3 cellular contexts compared by ENCODE assay signal in genomic region chr3:10836676-10837075, GRCh38.
A peak's percentile ranks its signal among the peaks of the same experiment; 100 is the strongest.
TF ChIP-seq lines count a peak whose summit lies in the region.

No MANE protein-coding gene starts in this region.

TF ChIP-seq in HepG2, 621 proteins besides CTCF, POLR2A, EP300 and RAD21:
- no peak for TF ChIP-seq ZNF777 (CRISPR knock-in tag; IDR thresholded peaks at IDR 0.05)
- TF ChIP-seq, protein P1, sequence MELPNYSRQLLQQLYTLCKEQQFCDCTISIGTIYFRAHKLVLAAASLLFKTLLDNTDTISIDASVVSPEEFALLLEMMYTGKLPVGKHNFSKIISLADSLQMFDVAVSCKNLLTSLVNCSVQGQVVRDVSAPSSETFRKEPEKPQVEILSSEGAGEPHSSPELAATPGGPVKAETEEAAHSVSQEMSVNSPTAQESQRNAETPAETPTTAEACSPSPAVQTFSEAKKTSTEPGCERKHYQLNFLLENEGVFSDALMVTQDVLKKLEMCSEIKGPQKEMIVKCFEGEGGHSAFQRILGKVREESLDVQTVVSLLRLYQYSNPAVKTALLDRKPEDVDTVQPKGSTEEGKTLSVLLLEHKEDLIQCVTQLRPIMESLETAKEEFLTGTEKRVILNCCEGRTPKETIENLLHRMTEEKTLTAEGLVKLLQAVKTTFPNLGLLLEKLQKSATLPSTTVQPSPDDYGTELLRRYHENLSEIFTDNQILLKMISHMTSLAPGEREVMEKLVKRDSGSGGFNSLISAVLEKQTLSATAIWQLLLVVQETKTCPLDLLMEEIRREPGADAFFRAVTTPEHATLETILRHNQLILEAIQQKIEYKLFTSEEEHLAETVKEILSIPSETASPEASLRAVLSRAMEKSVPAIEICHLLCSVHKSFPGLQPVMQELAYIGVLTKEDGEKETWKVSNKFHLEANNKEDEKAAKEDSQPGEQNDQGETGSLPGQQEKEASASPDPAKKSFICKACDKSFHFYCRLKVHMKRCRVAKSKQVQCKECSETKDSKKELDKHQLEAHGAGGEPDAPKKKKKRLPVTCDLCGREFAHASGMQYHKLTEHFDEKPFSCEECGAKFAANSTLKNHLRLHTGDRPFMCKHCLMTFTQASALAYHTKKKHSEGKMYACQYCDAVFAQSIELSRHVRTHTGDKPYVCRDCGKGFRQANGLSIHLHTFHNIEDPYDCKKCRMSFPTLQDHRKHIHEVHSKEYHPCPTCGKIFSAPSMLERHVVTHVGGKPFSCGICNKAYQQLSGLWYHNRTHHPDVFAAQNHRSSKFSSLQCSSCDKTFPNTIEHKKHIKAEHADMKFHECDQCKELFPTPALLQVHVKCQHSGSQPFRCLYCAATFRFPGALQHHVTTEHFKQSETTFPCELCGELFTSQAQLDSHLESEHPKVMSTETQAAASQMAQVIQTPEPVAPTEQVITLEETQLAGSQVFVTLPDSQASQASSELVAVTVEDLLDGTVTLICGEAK (IDR thresholded peaks at IDR 0.05): no peak
- TF ChIP-seq, protein P1 (CRISPR knock-in tag; IDR thresholded peaks at IDR 0.05): peak; percentile 94

TF ChIP-seq in K562, 482 proteins besides CTCF, POLR2A, EP300 and RAD21:
- TF ChIP-seq ZNF551 (CRISPR knock-in tag; IDR thresholded peaks at IDR 0.05): no peak
- TF ChIP-seq, protein P1 (IDR thresholded peaks at IDR 0.05): peak; percentile 85
- TF ChIP-seq, protein P1 (CRISPR knock-in tag; IDR thresholded peaks at IDR 0.05): peak; percentile 50

TF ChIP-seq in H1, 55 proteins besides CTCF, POLR2A, EP300 and RAD21:
- TF ChIP-seq SP1 (IDR thresholded peaks at IDR 0.05; ENCODE audit: low read depth, low read length): 0 out of 2 replicates have a peak, but pooled peaks have one; percentile 12
- TF ChIP-seq CBX8 (IDR thresholded peaks at IDR 0.05; ENCODE audit: borderline replicate concordance, low read depth, low read length): no peak
TF ChIP-seq in H1: peak in this region for 1.
